Comparison of ENCODE assay signal across 8 cellular contexts in the genomic region with DNA sequence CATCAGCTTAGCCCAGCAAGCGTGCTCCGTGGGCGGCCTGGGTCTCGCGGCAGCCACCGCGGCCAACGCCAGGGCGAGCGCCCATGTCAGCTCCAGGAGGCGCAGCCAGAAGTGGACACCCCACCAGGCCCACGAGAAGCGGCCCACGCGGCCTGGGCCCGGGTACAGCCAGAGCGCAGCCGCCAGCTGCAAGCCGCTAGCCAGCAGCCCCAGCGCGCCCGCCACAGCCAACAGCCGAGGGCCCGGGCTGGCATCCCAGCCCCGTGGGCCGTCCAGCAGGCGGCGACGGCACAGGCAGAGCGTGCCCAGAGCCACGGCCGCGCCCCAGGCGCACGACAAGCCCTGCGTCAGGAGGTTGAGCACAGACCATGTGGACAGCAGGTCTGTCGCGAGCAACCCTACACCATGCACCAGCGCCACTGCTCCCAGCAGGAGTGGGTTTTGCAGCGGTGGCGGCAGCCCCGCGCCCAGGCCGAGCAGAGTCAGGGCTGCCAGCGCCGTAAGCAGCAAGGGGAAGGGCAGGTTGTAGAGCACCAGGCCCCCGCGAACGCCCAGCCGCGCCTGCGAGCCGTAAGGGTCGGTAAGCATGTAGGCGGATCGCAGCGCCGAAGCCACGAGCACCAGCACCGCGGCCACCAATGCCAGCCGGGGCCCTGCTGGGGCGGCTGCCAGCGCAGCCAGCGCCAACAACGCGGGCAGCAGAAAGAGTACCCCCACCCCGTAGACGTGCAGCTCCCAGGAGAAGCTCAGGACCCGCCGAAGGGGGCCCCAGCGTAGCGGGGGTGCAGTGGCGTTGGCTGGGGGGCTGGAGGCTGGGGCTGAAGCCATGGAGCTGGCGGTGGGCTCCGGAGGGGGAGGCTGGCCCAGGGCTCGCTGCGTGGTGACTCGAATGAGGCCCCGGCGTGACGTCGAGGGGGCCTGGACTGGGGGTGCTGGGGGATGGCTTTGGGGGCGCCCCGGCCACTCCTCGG. TPM values are rescaled to one million over a fixed set of nuclear protein-coding genes. Genes with fewer than 3 reads are reported as not detected.
DNase-seq lines count a peak whose midpoint lies in the region; ATAC-seq, FAIRE-seq and TF ChIP-seq lines count a peak whose summit lies in the region.

No MANE protein-coding gene starts in this region.

- ATAC-seq in HG02884 (IDR thresholded peaks at IDR 0.05; ENCODE audit: unreplicated experiment) = no peak

- H3K9me3 Mint-ChIP-seq in mesothelial cell of epicardium = no peaks in the 10 kb centered on the region

- H3K27ac Mint-ChIP-seq in mesothelial cell of epicardium = no peak overlapping the region

- H3K36me3 Mint-ChIP-seq in mesothelial cell of epicardium = peaks cover 3% of the 10 kb centered on the region

- no peak for TF ChIP-seq POLR2A in erythroblast (IDR thresholded peaks at IDR 0.05; ENCODE audit: low read length)

- H3K27me3 Mint-ChIP-seq in mesothelial cell of epicardium (ENCODE audit: low read depth) = no peaks in the 10 kb centered on the region

- peaks cover 5% of the 10 kb centered on the region for H3K4me1 Mint-ChIP-seq in mesothelial cell of epicardium

- peak overlapping the region; percentile 76 for H3K4me3 Mint-ChIP-seq in mesothelial cell of epicardium

- FAIRE-seq in D721Med (lab: Jason Lieb, UNC) = no peak

- TF ChIP-seq CTCF in D721Med (IDR thresholded peaks at IDR 0.05; ENCODE audit: insufficient read depth, missing control alignments) (peak; percentile 52), mesothelial cell of epicardium (IDR thresholded peaks at IDR 0.05; ENCODE audit: unreplicated experiment) (peak; percentile 20)

- DNase-seq in D721Med (ENCODE audit: insufficient read length, low spot score) = peak; percentile 47
- DNase-seq in NCI-H82 (lab: John Stamatoyannopoulos, UW) = peak; percentile 85
- DNase-seq in erythroblast (lab: John Stamatoyannopoulos, UW) = peak; percentile 33
- peak in 1 of 2 experiments; percentile 71 for DNase-seq in mesothelial cell of epicardium (ENCODE audit: low spot score in 2 of 2, unreplicated experiment in 2 of 2)
- DNase-seq in activated naive CD4-positive, alpha-beta T cell (lab: John Stamatoyannopoulos, UW) = no peak
- DNase-seq in NCI-H1436 (lab: John Stamatoyannopoulos, UW) = no peak
- DNase-seq in NCI-H345 (lab: John Stamatoyannopoulos, UW) = no peak

RNA-seq across cellular contexts. Expression of gene PRRT3, which starts 4.9 kb away (rescaled TPM):
- 8.2 to 9.2 TPM (median 8.3 TPM) in 3 replicates for total RNA-seq in mesothelial cell of epicardium

RNA-seq across cellular contexts. Expression of gene CRELD1, which starts 13.7 kb away (rescaled TPM):
- 39.8 to 42.3 TPM (median 40.5 TPM) in 3 replicates for total RNA-seq in mesothelial cell of epicardium

RNA-seq across cellular contexts. Expression of gene IL17RC, which starts 30.4 kb away (rescaled TPM):
- total RNA-seq in mesothelial cell of epicardium = 28.8 to 30.2 TPM (median 29.6 TPM) in 3 replicates

RNA-seq across cellular contexts. Expression of gene EMC3, which starts 39.3 kb away (rescaled TPM):
- total RNA-seq in mesothelial cell of epicardium = 30.6 to 35.8 TPM (median 34.7 TPM) in 3 replicates

RNA-seq across cellular contexts. Expression of gene IL17RE, which starts 44.7 kb away (rescaled TPM):
- total RNA-seq in mesothelial cell of epicardium = 22.1 to 24.1 TPM (median 23.6 TPM) in 3 replicates

Comparison
In these comparisons a context has a peak if more than half of its experiments do, and no peak if none do; other contexts are left out.
1. DNase-seq: peak in D721Med (single experiment), NCI-H82 (single experiment) and erythroblast (2 of 2); none in activated naive CD4-positive, alpha-beta T cell (0 of 4), NCI-H1436 (single experiment) and NCI-H345 (single experiment).